ENCODE assay signal across 8 cellular contexts in genomic region chr15:30992465-30992864, GRCh38. TPM values are rescaled to one million over a fixed set of nuclear protein-coding genes. Genes with fewer than 3 reads are reported as not detected.
A peak's percentile ranks its signal among the peaks of the same experiment; 100 is the strongest.
DNase-seq lines count a peak whose midpoint lies in the region; ATAC-seq lines count a peak whose summit lies in the region.

No MANE protein-coding gene starts in this region.

- peaks cover 0 to 29% (median 9%) of the 10 kb centered on the region in 11 experiments; a peak in 10 of 22 replicates for H4K20me1 ChIP-seq in BLaER1 treated with 17β-estradiol and CSF1 and Interleukin-3, amounts not matched to agents 10 nM and 100 nM

- peaks cover 31% of the 10 kb centered on the region for H3K4me1 Mint-ChIP-seq in central memory CD8-positive, alpha-beta T cell
- peaks cover 10 to 39% (median 27%) of the 10 kb centered on the region in 4 donors for H3K4me1 Mint-ChIP-seq in naive thymus-derived CD8-positive, alpha-beta T cell

- H3K36me3 Mint-ChIP-seq in central memory CD8-positive, alpha-beta T cell (ENCODE audit: insufficient read depth) = peaks cover 15% of the 10 kb centered on the region
- peaks cover 0 to 6% (median 0%) of the 10 kb centered on the region in 3 donors for H3K36me3 Mint-ChIP-seq in naive thymus-derived CD8-positive, alpha-beta T cell

- POLR2A ChIA-PET in naive thymus-derived CD8-positive, alpha-beta T cell (lab: Charles Lee) = interaction anchor here (0.7 to 2.6 kb wide), 4 partner anchors 21 to 272 kb away, joined by 4 to 45 read pairs (median 6); partner anchors contain the start of gene FAN1

- peak overlapping the region; percentile 91 to 99 (median 95); a peak in 21 of 22 replicates for H3K9ac ChIP-seq in BLaER1 treated with 17β-estradiol and CSF1 and Interleukin-3, amounts not matched to agents 10 nM and 100 nM

- no peaks in the 10 kb centered on the region for H3K27me3 Mint-ChIP-seq in central memory CD8-positive, alpha-beta T cell
- H3K27me3 Mint-ChIP-seq in naive thymus-derived CD8-positive, alpha-beta T cell = no peaks in the 10 kb centered on the region

- no peaks in the 10 kb centered on the region for H3K27me3 ChIP-seq in BLaER1 treated with 17β-estradiol and CSF1 and Interleukin-3, amounts not matched to agents 10 nM and 100 nM

- H3K9me3 ChIP-seq in BLaER1 treated with 17β-estradiol and CSF1 and Interleukin-3, amounts not matched to agents 10 nM and 100 nM (replicated peaks in 1 of 11) = peaks cover 0 to 3% (median 0%) of the 10 kb centered on the region in 11 experiments; a peak in 1 of 22 replicates

- no peak for DNase-seq in Jurkat, Clone E6-1 (ENCODE audit: low read depth, low spot score)
- no peak for DNase-seq in central memory CD8-positive, alpha-beta T cell (ENCODE audit: low spot score in 2 of 2)
- no peak for DNase-seq in naive thymus-derived CD8-positive, alpha-beta T cell
- DNase-seq in NCI-H2107 treated with DMSO at 0.1 percent for 48 hours (lab: John Stamatoyannopoulos, UW; ENCODE audit: unreplicated experiment) (no peak), NOMO-1 (lab: John Stamatoyannopoulos, UW; ENCODE audit: unreplicated experiment in 2 of 2) (no peak), islet precursor cell (no peak)

- peak overlapping the region; percentile 84 to 97 (median 92) for H3K4me2 ChIP-seq in BLaER1 treated with 17β-estradiol and CSF1 and Interleukin-3, amounts not matched to agents 10 nM and 100 nM

- H3K9me3 Mint-ChIP-seq in central memory CD8-positive, alpha-beta T cell = no peaks in the 10 kb centered on the region
- H3K9me3 Mint-ChIP-seq in naive thymus-derived CD8-positive, alpha-beta T cell = no peaks in the 10 kb centered on the region

- H3K27ac ChIP-seq in BLaER1 treated with 17β-estradiol and CSF1 and Interleukin-3, amounts not matched to agents 10 nM and 100 nM = peak overlapping the region in 8 of 11 experiments; percentile 93 to 99 (median 96); a peak in 12 of 22 replicates

- peak overlapping the region; percentile 87 to 98 (median 94) for H3K4me3 ChIP-seq in BLaER1 treated with 17β-estradiol and CSF1 and Interleukin-3, amounts not matched to agents 10 nM and 100 nM
- peak overlapping the region; percentile 86 for H3K4me3 ChIP-seq in Jurkat, Clone E6-1 (ENCODE audit: low read length)

- H3K4me3 Mint-ChIP-seq in central memory CD8-positive, alpha-beta T cell = peak overlapping the region; percentile 97
- peak overlapping the region; percentile 20 to 97 (median 84) for H3K4me3 Mint-ChIP-seq in naive thymus-derived CD8-positive, alpha-beta T cell

- H3K4me1 ChIP-seq in BLaER1 treated with 17β-estradiol and CSF1 and Interleukin-3, amounts not matched to agents 10 nM and 100 nM = peaks cover 20 to 35% (median 30%) of the 10 kb centered on the region in 10 experiments

- H3K27ac Mint-ChIP-seq in central memory CD8-positive, alpha-beta T cell (ENCODE audit: low read depth) = peak overlapping the region; percentile 65
- H3K27ac Mint-ChIP-seq in naive thymus-derived CD8-positive, alpha-beta T cell = peak overlapping the region in 8 of 10 donors; percentile 34 to 90 (median 84)

- no peak for ATAC-seq in central memory CD8-positive, alpha-beta T cell (replicated peaks; ENCODE audit: extremely low read depth, poor library complexity, severe bottlenecking)
- no peak for ATAC-seq in naive thymus-derived CD8-positive, alpha-beta T cell
- ATAC-seq in GM18873 (IDR thresholded peaks at IDR 0.05; ENCODE audit: low FRiP score, unreplicated experiment) = no peak

- peaks cover 0 to 12% (median 1%) of the 10 kb centered on the region in 11 experiments; a peak in 6 of 22 replicates for H3K36me3 ChIP-seq in BLaER1 treated with 17β-estradiol and CSF1 and Interleukin-3, amounts not matched to agents 10 nM and 100 nM

RNA-seq across cellular contexts. Expression of gene MTMR10, which starts 1.0 kb away (rescaled TPM):
- 14.9 TPM for polyA plus RNA-seq in Jurkat, Clone E6-1 (2012; ENCODE audit: insufficient read depth, insufficient read length)
- 10 to 100 TPM; 40.4 to 40.8 TPM for total RNA-seq in naive thymus-derived CD8-positive, alpha-beta T cell
- polyA plus RNA-seq in naive thymus-derived CD8-positive, alpha-beta T cell = 1 to 10 TPM; 3.4 to 9.8 (median 4.6) TPM
